In genomic region chr18:26215247-26215970, GRCh38 we compare ENCODE assay signal across 8 cellular contexts. TPM values are rescaled to one million over a fixed set of nuclear protein-coding genes. Genes with fewer than 3 reads are reported as not detected.
A peak's percentile ranks its signal among the peaks of the same experiment; 100 is the strongest.
DNase-seq lines count a peak whose midpoint lies in the region; ATAC-seq and TF ChIP-seq lines count a peak whose summit lies in the region.

No MANE protein-coding gene starts in this region.

- no peaks in the 10 kb centered on the region for H3K36me3 ChIP-seq in BLaER1 treated with 17β-estradiol and CSF1 and Interleukin-3, amounts not matched to agents 10 nM and 100 nM
- H3K36me3 ChIP-seq in brain microvascular endothelial cell (replicated peaks): no peaks in the 10 kb centered on the region

- no peaks in the 10 kb centered on the region for H4K20me1 ChIP-seq in BLaER1 treated with 17β-estradiol and CSF1 and Interleukin-3, amounts not matched to agents 10 nM and 100 nM

- H3K27ac ChIP-seq in BLaER1 treated with 17β-estradiol and CSF1 and Interleukin-3, amounts not matched to agents 10 nM and 100 nM: peak overlapping the region in 2 of 11 experiments; percentile 7 to 20; a peak in 1 of 22 replicates
- H3K27ac ChIP-seq in brain microvascular endothelial cell: no peak overlapping the region

- peaks cover 0 to 22% (median 2%) of the 10 kb centered on the region in 10 experiments; a peak in 6 of 20 replicates for H3K4me1 ChIP-seq in BLaER1 treated with 17β-estradiol and CSF1 and Interleukin-3, amounts not matched to agents 10 nM and 100 nM

- CTCF ChIA-PET in activated CD8-positive, alpha-beta T cell treated with anti-CD3 and anti-CD28 coated beads for 36 hours (lab: Charles Lee): no interaction called here

- no peaks in the 10 kb centered on the region for H3K36me3 Mint-ChIP-seq in activated CD8-positive, alpha-beta T cell treated with anti-CD3 and anti-CD28 coated beads for 36 hours (ENCODE audit: low read depth)

- peaks cover 18% of the 10 kb centered on the region for H3K4me1 Mint-ChIP-seq in activated CD8-positive, alpha-beta T cell treated with anti-CD3 and anti-CD28 coated beads for 36 hours (ENCODE audit: low read depth)

- peak overlapping the region; percentile 78 for H3K4me3 Mint-ChIP-seq in activated CD8-positive, alpha-beta T cell treated with anti-CD3 and anti-CD28 coated beads for 36 hours

- peak overlapping the region in 8 of 11 experiments; percentile 1 to 77 (median 22); a peak in 10 of 22 replicates for H3K4me2 ChIP-seq in BLaER1 treated with 17β-estradiol and CSF1 and Interleukin-3, amounts not matched to agents 10 nM and 100 nM

- no peaks in the 10 kb centered on the region for H3K27me3 ChIP-seq in BLaER1 treated with 17β-estradiol and CSF1 and Interleukin-3, amounts not matched to agents 10 nM and 100 nM
- no peaks in the 10 kb centered on the region for H3K27me3 ChIP-seq in brain microvascular endothelial cell (replicated peaks)

- ATAC-seq in GM19455 (IDR thresholded peaks at IDR 0.05; ENCODE audit: unreplicated experiment) (peak; percentile 97), HG03460 (IDR thresholded peaks at IDR 0.05; ENCODE audit: unreplicated experiment) (peak; percentile 94)
- peak; percentile 97 for ATAC-seq in activated CD8-positive, alpha-beta T cell treated with anti-CD3 and anti-CD28 coated beads for 36 hours

- no peak for TF ChIP-seq CTCF in activated CD8-positive, alpha-beta T cell treated with anti-CD3 and anti-CD28 coated beads for 36 hours (IDR thresholded peaks at IDR 0.05)
- TF ChIP-seq CTCF in brain microvascular endothelial cell (IDR thresholded peaks at IDR 0.05; ENCODE audit: low read depth, low read length, missing control alignments): no peak

- no peaks in the 10 kb centered on the region for H3K9me3 Mint-ChIP-seq in activated CD8-positive, alpha-beta T cell treated with anti-CD3 and anti-CD28 coated beads for 36 hours

- intact Hi-C loops in activated CD8-positive, alpha-beta T cell treated with anti-CD3 and anti-CD28 coated beads for 36 hours (cut with micrococcal nuclease): no loop called here

- H3K4me3 ChIP-seq in BLaER1 treated with 17β-estradiol and CSF1 and Interleukin-3, amounts not matched to agents 10 nM and 100 nM: 0 out of 20 replicates have a peak overlapping the region, but pooled peaks of 1 of the 10 experiments have one; percentile 11
- no peak overlapping the region for H3K4me3 ChIP-seq in brain microvascular endothelial cell (ENCODE audit: low read depth, low read length)

- POLR2A ChIA-PET in activated CD8-positive, alpha-beta T cell treated with anti-CD3 and anti-CD28 coated beads for 36 hours (lab: Charles Lee): interaction anchor here (0.7 to 1.7 kb wide), 3 partner anchors 10 to 174 kb away, joined by 3 to 12 read pairs (median 3); partner anchors contain the start of gene TAF4B

- peak overlapping the region; percentile 96 for H3K27ac Mint-ChIP-seq in activated CD8-positive, alpha-beta T cell treated with anti-CD3 and anti-CD28 coated beads for 36 hours

- in situ Hi-C loops in brain microvascular endothelial cell (cut with HindIII; ENCODE audit: low pct_ligation_motif_present, low sequenced_read_pairs): no loop called here

- no peaks in the 10 kb centered on the region for H3K27me3 Mint-ChIP-seq in activated CD8-positive, alpha-beta T cell treated with anti-CD3 and anti-CD28 coated beads for 36 hours

- H3K9me3 ChIP-seq in BLaER1 treated with 17β-estradiol and CSF1 and Interleukin-3, amounts not matched to agents 10 nM and 100 nM (replicated peaks in 1 of 11): no peaks in the 10 kb centered on the region

- DNase-seq in activated CD8-positive, alpha-beta T cell treated with anti-CD3 and anti-CD28 coated beads for 36 hours: peak; percentile 56
- peak; percentile 13 for DNase-seq in stimulated activated CD8-positive, alpha-beta memory T cell treated with anti-CD3 and anti-CD28 coated beads, Interleukin-12 subunit alpha, Interleukin-12 subunit beta, amount 100 ng/mL, for 1 hour (ENCODE audit: low read depth)
- DNase-seq in brain microvascular endothelial cell: no peak
- no peak for DNase-seq in NCI-H510A (lab: John Stamatoyannopoulos, UW)
- DNase-seq in superior temporal gyrus (ENCODE audit: extremely low spot score): no peak

- peak overlapping the region in 3 of 11 experiments; percentile 7 to 48 (median 9); a peak in 3 of 22 replicates for H3K9ac ChIP-seq in BLaER1 treated with 17β-estradiol and CSF1 and Interleukin-3, amounts not matched to agents 10 nM and 100 nM

RNA-seq across cellular contexts. Expression of gene TAF4B, which starts 10.8 kb away (rescaled TPM):
- 10 to 100 TPM; 14.7 to 15.1 TPM for total RNA-seq in activated CD8-positive, alpha-beta T cell treated with anti-CD3 and anti-CD28 coated beads for 36 hours

Comparison
In these comparisons a context has a peak if more than half of its experiments do, and no peak if none do; other contexts are left out.
1. DNase-seq: peak in activated CD8-positive, alpha-beta T cell treated with anti-CD3 and anti-CD28 coated beads for 36 hours (single experiment) and stimulated activated CD8-positive, alpha-beta memory T cell treated with anti-CD3 and anti-CD28 coated beads, Interleukin-12 subunit alpha, Interleukin-12 subunit beta, amount 100 ng/mL, for 1 hour (single experiment); none in brain microvascular endothelial cell (single experiment), NCI-H510A (single experiment) and superior temporal gyrus (single experiment).
2. Peak in every context shown above with its lines, with median percentiles within 50 percentile points of each other: ATAC-seq.